Comparison of ENCODE assay signal across 8 cellular contexts in genomic region chr20:32521780-32522524, GRCh38.
DNase-seq lines count a peak whose midpoint lies in the region; ATAC-seq and FAIRE-seq lines count a peak whose summit lies in the region.

No MANE protein-coding gene starts in this region.

- no peak for ATAC-seq in GM21367 (IDR thresholded peaks at IDR 0.05; ENCODE audit: unreplicated experiment)

- peak; percentile 80 for DNase-seq in DMS79 treated with DMSO at 0.1 percent for 48 hours (lab: John Stamatoyannopoulos, UW)
- peak; percentile 98 for DNase-seq in HuH-7 (ENCODE audit: low spot score)
- peak; percentile 44 for DNase-seq in RCC 7860 (ENCODE audit: low spot score)
- peak; percentile 88 for DNase-seq in activated effector memory CD4-positive, alpha-beta T cell treated with anti-CD3 and anti-CD28 coated beads, Interleukin-2, amount 50 U/mL, for 16 hours
- peak; percentile 27 for DNase-seq in fibroblast of the conjunctiva (ENCODE audit: low read depth)
- peak; percentile 41 for DNase-seq in occipital lobe (lab: John Stamatoyannopoulos, UW)
- DNase-seq in foreskin melanocyte = no peak

- FAIRE-seq in RCC 7860 (lab: Jason Lieb, UNC) = no peak
